Comparison of ENCODE assay signal across 19 cellular contexts in the genomic region with DNA sequence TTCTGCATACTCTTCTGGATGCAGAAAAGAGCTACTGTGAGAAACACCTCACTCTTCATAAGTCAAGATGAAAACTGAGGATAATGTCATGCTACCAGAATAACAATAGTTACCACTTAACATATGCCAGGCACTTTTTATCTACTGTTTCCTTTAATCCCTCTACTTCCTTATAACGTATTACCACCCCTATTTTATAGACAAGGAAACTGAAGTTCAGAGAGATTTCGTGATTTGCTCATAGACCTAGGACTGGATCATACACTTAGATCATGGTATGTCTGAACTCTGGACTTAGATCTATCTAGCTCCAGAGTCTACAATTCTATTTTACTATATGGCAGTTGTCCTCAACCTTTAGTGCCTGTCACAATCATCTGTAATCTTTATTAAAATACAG.
DNase-seq lines count a peak whose midpoint lies in the region; ATAC-seq, FAIRE-seq and TF ChIP-seq lines count a peak whose summit lies in the region.
"Had no signal": no experiment of that assay in that cellular context is flagged by ENCODE, and none has a peak within 500 bp of the region (broad histone marks: within the 10 kb centered on the region; RNA-seq: fewer than 3 reads in every experiment).

No MANE protein-coding gene starts in this region.

- H3K27ac ChIP-seq in HepG2 (ENCODE audit: extremely low read length, insufficient read depth, low read length), result no peak overlapping the region
- H3K27ac ChIP-seq in right lobe of liver, result no peak overlapping the region
- H3K27ac ChIP-seq: KMS-11 had no signal

- H3K27me3 ChIP-seq in HepG2 (ENCODE audit: control insufficient read depth in 1 of 2, insufficient read depth in 2 of 2, low read length in 2 of 2), result no peaks in the 10 kb centered on the region
- no peaks in the 10 kb centered on the region for H3K27me3 ChIP-seq in right lobe of liver
- H3K27me3 ChIP-seq: MG63 had no signal

- H3K4me1 ChIP-seq in HepG2 (ENCODE audit: insufficient read depth, low read length) (peaks cover 45% of the 10 kb centered on the region), right lobe of liver (no peaks in the 10 kb centered on the region), mucosa of descending colon (ENCODE audit: low read depth) (peaks cover 10% of the 10 kb centered on the region)

- TF ChIP-seq EP300 in HepG2 (IDR thresholded peaks at IDR 0.05; ENCODE audit: low read depth in 2 of 2, low read length in 2 of 2), result no peak
- no peak for TF ChIP-seq EP300 in HepG2 (CRISPR knock-in tag; IDR thresholded peaks at IDR 0.05; ENCODE audit: borderline replicate concordance)

- no peak overlapping the region for H3K4me2 ChIP-seq in HepG2 (ENCODE audit: low read depth, low read length)
- H3K4me2 ChIP-seq: KMS-11 had no signal

- no peak overlapping the region for H3K4me3 ChIP-seq in HepG2 (replicated peaks in 1 of 3; ENCODE audit: insufficient read depth in 1 of 3, low read depth in 2 of 3, low read length in 3 of 3)
- H3K4me3 ChIP-seq in right lobe of liver, result no peak overlapping the region
- no peak overlapping the region for H3K4me3 ChIP-seq in mucosa of descending colon
- H3K4me3 ChIP-seq: MG63 had no signal

- in situ Hi-C loops in HepG2 (cut with HindIII; ENCODE audit: extremely low pct_ligation_motif_present, low pct_unique_long_range_greater_than_20kb), result no loop called here

- H3K9ac ChIP-seq in HepG2 (ENCODE audit: insufficient read depth, low read depth, low read length), result no peak overlapping the region
- H3K9ac ChIP-seq: KMS-11 had no signal

- no peaks in the 10 kb centered on the region for H3K79me2 ChIP-seq in HepG2 (ENCODE audit: insufficient read depth, low read length)

- intact Hi-C loops in HepG2 (cut with micrococcal nuclease; ENCODE audit: unreplicated experiment) (no loop called here), right lobe of liver (cut with DNase I) (no loop called here), mucosa of descending colon (cut with DNase I, micrococcal nuclease) (no loop called here)

- TF ChIP-seq RAD21 in HepG2 (CRISPR knock-in tag; IDR thresholded peaks at IDR 0.05), result no peak

- WGBS in HepG2 (ENCODE audit: low lambda C conversion rate), result 76% methylated on average over 2 of the region's 2 CpGs
- 72% methylated on average over 2 of the region's 2 CpGs for WGBS in right lobe of liver (ENCODE audit: insufficient coverage, low coverage, low lambda C conversion rate, missing lambda C conversion rate)

- no peak for FAIRE-seq in HepG2 (lab: Jason Lieb, UNC)

- no peaks in the 10 kb centered on the region for H3K36me3 ChIP-seq in HepG2 (replicated peaks in 1 of 2; ENCODE audit: control insufficient read depth in 1 of 2, insufficient read depth in 2 of 2, low read length in 2 of 2)
- H3K36me3 ChIP-seq in right lobe of liver, result no peaks in the 10 kb centered on the region
- no peaks in the 10 kb centered on the region for H3K36me3 ChIP-seq in mucosa of descending colon (ENCODE audit: low read depth)
- H3K36me3 ChIP-seq: MG63 had no signal

- TF ChIP-seq CTCF in HepG2 (CRISPR knock-in tag; IDR thresholded peaks at IDR 0.05), result no peak
- TF ChIP-seq CTCF in right lobe of liver (IDR thresholded peaks at IDR 0.05), result no peak
- no peak for TF ChIP-seq CTCF in mucosa of descending colon (IDR thresholded peaks at IDR 0.05)

- ATAC-seq in HepG2 (no peak), right lobe of liver (no peak), mucosa of descending colon (peak; percentile 99), GM18498 (IDR thresholded peaks at IDR 0.05; ENCODE audit: unreplicated experiment) (no peak)
- ATAC-seq: Panc1, Right ventricle myocardium inferior had no signal

- no peaks in the 10 kb centered on the region for H4K20me1 ChIP-seq in HepG2 (ENCODE audit: insufficient read depth, low read length)

- CTCF ChIA-PET in HepG2 (lab: Yijun Ruan, JAX; ENCODE audit: low intra/inter-chr PET ratio, low total read pairs), result no interaction called here

- H3K9me3 ChIP-seq in HepG2 (ENCODE audit: low read length) (no peaks in the 10 kb centered on the region), right lobe of liver (no peaks in the 10 kb centered on the region), mucosa of descending colon (no peaks in the 10 kb centered on the region)
- H3K9me3 ChIP-seq: MG63 had no signal

- peak; percentile 18 for DNase-seq in HepG2 (ENCODE audit: low spot score)
- no peak for DNase-seq in right lobe of liver
- DNase-seq in dermis blood vessel endothelial cell, result peak; percentile 19
- DNase-seq in mucosa of descending colon, result no peak
- no peak for DNase-seq in NCI-H2196 treated with DMSO at 0.1 percent for 48 hours (lab: John Stamatoyannopoulos, UW; ENCODE audit: unreplicated experiment)
- DNase-seq in NCI-H1105 (lab: John Stamatoyannopoulos, UW), result no peak
- no peak for DNase-seq in T-helper 1 cell
- DNase-seq: C1 segment of cervical spinal cord, DMS 273 treated with DMSO at 0.1 percent for 48 hours, GF-D8, MG63, NCI-H1092, NCI-H2081 treated with DMSO at 0.1 percent for 48 hours, NCI-H2227 treated with DMSO at 0.1 percent for 48 hours, NCI-H524 had no signal

- H2AFZ ChIP-seq in HepG2 (ENCODE audit: low read length), result no peak overlapping the region

- BruUV-seq in HepG2 (replicated peaks; lab: Mats Ljungman, UMichigan), result no TSS peak

- TF ChIP-seq POLR2A in HepG2 (IDR thresholded peaks at IDR 0.05; ENCODE audit: insufficient read depth in 1 of 2, low read depth in 2 of 2, low read length in 2 of 2), result no peak
- TF ChIP-seq POLR2A in right lobe of liver (IDR thresholded peaks at IDR 0.05), result no peak

- POLR2A ChIA-PET in HepG2 (lab: Yijun Ruan, JAX), result no interaction called here

TF ChIP-seq in HepG2, 621 proteins besides CTCF, POLR2A, EP300 and RAD21:
- TF ChIP-seq, protein P1, sequence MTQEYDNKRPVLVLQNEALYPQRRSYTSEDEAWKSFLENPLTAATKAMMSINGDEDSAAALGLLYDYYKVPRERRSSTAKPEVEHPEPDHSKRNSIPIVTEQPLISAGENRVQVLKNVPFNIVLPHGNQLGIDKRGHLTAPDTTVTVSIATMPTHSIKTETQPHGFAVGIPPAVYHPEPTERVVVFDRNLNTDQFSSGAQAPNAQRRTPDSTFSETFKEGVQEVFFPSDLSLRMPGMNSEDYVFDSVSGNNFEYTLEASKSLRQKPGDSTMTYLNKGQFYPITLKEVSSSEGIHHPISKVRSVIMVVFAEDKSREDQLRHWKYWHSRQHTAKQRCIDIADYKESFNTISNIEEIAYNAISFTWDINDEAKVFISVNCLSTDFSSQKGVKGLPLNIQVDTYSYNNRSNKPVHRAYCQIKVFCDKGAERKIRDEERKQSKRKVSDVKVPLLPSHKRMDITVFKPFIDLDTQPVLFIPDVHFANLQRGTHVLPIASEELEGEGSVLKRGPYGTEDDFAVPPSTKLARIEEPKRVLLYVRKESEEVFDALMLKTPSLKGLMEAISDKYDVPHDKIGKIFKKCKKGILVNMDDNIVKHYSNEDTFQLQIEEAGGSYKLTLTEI (CRISPR knock-in tag; conservative IDR thresholded peaks at IDR 0.05), result no peak
- no peak for TF ChIP-seq ZNF550 (CRISPR knock-in tag; IDR thresholded peaks at IDR 0.05; ENCODE audit: borderline replicate concordance)
- no peak for TF ChIP-seq JDP2 (CRISPR knock-in tag; IDR thresholded peaks at IDR 0.05; ENCODE audit: borderline replicate concordance)
- no peak for TF ChIP-seq KMT2A (CRISPR knock-in tag; IDR thresholded peaks at IDR 0.05)
- peak; percentile 6; the same call in 1 of the 2 replicates for TF ChIP-seq HNF4A (CRISPR knock-in tag; IDR thresholded peaks at IDR 0.05)

Comparison
In these comparisons a context has a peak if more than half of its experiments do, and no peak if none do; other contexts are left out.
1. DNase-seq: peak in HepG2 (single experiment) and dermis blood vessel endothelial cell (single experiment); none in right lobe of liver (0 of 3), mucosa of descending colon (0 of 3), NCI-H2196 treated with DMSO at 0.1 percent for 48 hours (single experiment), NCI-H1105 (single experiment) and T-helper 1 cell (0 of 5).